12 cellular contexts compared by ENCODE assay signal in the genomic region with DNA sequence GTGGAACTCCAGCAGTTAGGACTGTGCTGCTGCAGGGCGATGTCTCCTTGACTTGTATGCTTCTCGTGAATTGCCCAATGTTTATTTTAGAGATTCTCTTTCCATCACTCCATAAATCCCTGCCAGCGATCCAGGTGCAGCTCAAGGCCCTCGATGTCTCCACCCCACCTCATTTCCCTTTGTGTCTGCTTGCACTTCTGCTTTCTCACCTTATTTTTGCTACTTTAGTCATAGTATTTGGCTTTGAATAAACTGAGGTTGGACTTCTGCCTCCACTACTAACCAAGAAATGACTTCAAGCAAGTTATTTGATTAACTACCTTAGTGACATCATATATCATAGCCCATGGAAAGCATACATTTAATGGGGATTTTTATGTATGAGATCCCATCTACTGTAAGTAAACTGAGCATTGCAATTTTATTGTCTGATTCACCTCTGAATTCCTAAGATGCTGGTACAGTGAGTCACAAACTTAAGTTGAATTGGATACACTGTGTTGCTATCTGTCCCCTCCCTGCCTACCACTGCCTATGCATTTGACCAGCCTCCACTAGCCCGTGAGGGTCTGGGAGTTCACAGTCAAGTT.
DNase-seq lines count a peak whose midpoint lies in the region; FAIRE-seq and TF ChIP-seq lines count a peak whose summit lies in the region.
"Had no signal": no experiment of that assay in that cellular context is flagged by ENCODE, and none has a peak within 500 bp of the region (broad histone marks: within the 10 kb centered on the region; RNA-seq: fewer than 3 reads in every experiment).

No MANE protein-coding gene starts in this region.

- 36 to 46% methylated on average over 5 of the region's 5 CpGs for WGBS in lower leg skin, 2 donors

- no peak for TF ChIP-seq CTCF in fibroblast of villous mesenchyme (IDR thresholded peaks at IDR 0.05; ENCODE audit: insufficient read depth, low read depth, low read length)
- TF ChIP-seq CTCF in lower leg skin (IDR thresholded peaks at IDR 0.05), result no peak

- FAIRE-seq in RCC 7860 (lab: Jason Lieb, UNC) (peak; percentile 97), frontal cortex (lab: Jason Lieb, UNC) (no peak)
- FAIRE-seq: GM19239 had no signal

- intact Hi-C loops in lower leg skin (cut with DNase I; ENCODE audit: low total_unique reads), result no loop called here

- TF ChIP-seq POLR2A in lower leg skin (IDR thresholded peaks at IDR 0.05), result no peak

- in situ Hi-C loops in ACHN (cut with HindIII; ENCODE audit: low pct_ligation_motif_present, low pct_unique_long_range_greater_than_20kb, low sequenced_read_pairs), result no loop called here

- peak; percentile 92 for DNase-seq in ACHN
- DNase-seq in HK-2 (ENCODE audit: unreplicated experiment), result peak; percentile 23
- DNase-seq in RCC 7860 (ENCODE audit: low spot score), result peak; percentile 97
- peak; percentile 4 for DNase-seq in fibroblast of villous mesenchyme (ENCODE audit: low read depth)
- DNase-seq in lower leg skin (ENCODE audit: low spot score in 2 of 2), result no peak
- no peak for DNase-seq in stimulated activated CD4-positive, alpha-beta T cell treated with anti-CD3 and anti-CD28 coated beads, Interleukin-15, amount 100 ng/mL, for 24 hours
- DNase-seq in stimulated activated CD4-positive, alpha-beta T cell treated with anti-CD3 and anti-CD28 coated beads, Interleukin-2, amount 100 ng/mL, for 48 hours, result no peak
- DNase-seq in frontal cortex (ENCODE audit: low spot score in 2 of 2), result no peak
- DNase-seq: activated effector memory CD4-positive, alpha-beta T cell treated with anti-CD3 and anti-CD28 coated beads, Interleukin-2, amount 50 U/mL, for 16 hours; NCI-H1048; RPMI8226 had no signal

- H3K4me3 ChIP-seq in fibroblast of villous mesenchyme (ENCODE audit: low read depth, low read length), result no peak overlapping the region
- no peak overlapping the region for H3K4me3 ChIP-seq in lower leg skin (ENCODE audit: low read depth, poor library complexity, severe bottlenecking)

Comparison
In these comparisons a context has a peak if more than half of its experiments do, and no peak if none do; other contexts are left out.
1. DNase-seq: peak in ACHN (single experiment), HK-2 (single experiment), RCC 7860 (single experiment) and fibroblast of villous mesenchyme (single experiment); none in lower leg skin (0 of 2), stimulated activated CD4-positive, alpha-beta T cell treated with anti-CD3 and anti-CD28 coated beads, Interleukin-15, amount 100 ng/mL, for 24 hours (single experiment), stimulated activated CD4-positive, alpha-beta T cell treated with anti-CD3 and anti-CD28 coated beads, Interleukin-2, amount 100 ng/mL, for 48 hours (0 of 2) and frontal cortex (0 of 2).